In genomic region chr7:31646969-31647368, GRCh38 we compare ENCODE assay signal across 32 cellular contexts. TPM values are rescaled to one million over a fixed set of nuclear protein-coding genes. Genes with fewer than 3 reads are reported as not detected.
"Had no signal": no experiment of that assay in that cellular context is flagged by ENCODE, and none has a peak within 500 bp of the region (broad histone marks: within the 10 kb centered on the region; RNA-seq: fewer than 3 reads in every experiment).

No MANE protein-coding gene starts in this region.

- H3K4me1 ChIP-seq: gastroesophageal sphincter, lower lobe of right lung, psoas muscle, sigmoid colon, stomach, thyroid gland had no signal

- H3K9me3 ChIP-seq: gastroesophageal sphincter, heart left ventricle, lower lobe of right lung, ovary, psoas muscle, sigmoid colon, stomach, thyroid gland had no signal

- H3K4me2 ChIP-seq: hepatocyte had no signal

- H3K27me3 Mint-ChIP-seq: effector memory CD8-positive, alpha-beta T cell had no signal

- H3K79me2 ChIP-seq: hepatocyte had no signal

- ATAC-seq: effector memory CD8-positive, alpha-beta T cell; esophagus mucosa; gastroesophageal sphincter; heart left ventricle; left ventricle myocardium superior; lower lobe of right lung; natural killer cell; psoas muscle; right cardiac atrium; stimulated activated effector memory CD8-positive, alpha-beta T cell treated with anti-CD3 and anti-CD28 coated beads, Interleukin-12 subunit alpha, Interleukin-12 subunit beta, amount 100 ng/mL, for 72 hours had no signal

- H3K4me3 ChIP-seq: gastroesophageal sphincter, heart left ventricle, hepatocyte, lower lobe of right lung, ovary, psoas muscle, sigmoid colon, stomach, thyroid gland had no signal

- H3K27me3 ChIP-seq: gastroesophageal sphincter, heart left ventricle, hepatocyte, ovary, sigmoid colon, stomach, thyroid gland had no signal

- H3K36me3 Mint-ChIP-seq: immature natural killer cell; memory B cell; natural killer cell; stimulated activated effector memory CD8-positive, alpha-beta T cell treated with anti-CD3 and anti-CD28 coated beads, Interleukin-12 subunit alpha, Interleukin-12 subunit beta, amount 100 ng/mL, for 72 hours had no signal

- H2AFZ ChIP-seq: hepatocyte had no signal

- H3K36me3 ChIP-seq: gastroesophageal sphincter, heart left ventricle, lower lobe of right lung, ovary, sigmoid colon, stomach, thyroid gland had no signal

- H3K27ac Mint-ChIP-seq: effector memory CD8-positive, alpha-beta T cell; immature natural killer cell; memory B cell; natural killer cell; stimulated activated effector memory CD8-positive, alpha-beta T cell treated with anti-CD3 and anti-CD28 coated beads, Interleukin-12 subunit alpha, Interleukin-12 subunit beta, amount 100 ng/mL, for 72 hours had no signal

- H3K4me1 Mint-ChIP-seq: immature natural killer cell; memory B cell; natural killer cell; stimulated activated effector memory CD8-positive, alpha-beta T cell treated with anti-CD3 and anti-CD28 coated beads, Interleukin-12 subunit alpha, Interleukin-12 subunit beta, amount 100 ng/mL, for 72 hours had no signal

- DNase-seq: cortex of kidney; effector memory CD8-positive, alpha-beta T cell; foreskin fibroblast; heart left ventricle; immature natural killer cell; islet precursor cell; left ventricle myocardium superior; lower lobe of right lung; natural killer cell; occipital lobe; ovary; posterior cingulate gyrus; psoas muscle; right cardiac atrium; sigmoid colon; stimulated activated CD4-positive, alpha-beta T cell treated with anti-CD3 and anti-CD28 coated beads, Interleukin-2, amount 100 ng/mL, for 24 hours; stimulated activated CD4-positive, alpha-beta T cell treated with anti-CD3 and anti-CD28 coated beads, Interleukin-4, amount 100 ng/mL, for 24 hours; stimulated activated naive CD4-positive, alpha-beta T cell treated with Interleukin-2 at 50 U/mL for 16 hours; stomach; thyroid gland; trophoblast cell had no signal

- H3K9me3 Mint-ChIP-seq: memory B cell, natural killer cell had no signal

- H3K27ac ChIP-seq: gastroesophageal sphincter, heart left ventricle, hepatocyte, lower lobe of right lung, ovary, psoas muscle, sigmoid colon, stomach, thyroid gland had no signal

- H3K4me3 Mint-ChIP-seq: effector memory CD8-positive, alpha-beta T cell; immature natural killer cell; memory B cell; natural killer cell; stimulated activated effector memory CD8-positive, alpha-beta T cell treated with anti-CD3 and anti-CD28 coated beads, Interleukin-12 subunit alpha, Interleukin-12 subunit beta, amount 100 ng/mL, for 72 hours had no signal

RNA-seq across cellular contexts. Expression of gene PPP1R17, which starts 40.0 kb away (rescaled TPM):
- total RNA-seq: dermis microvascular lymphatic vessel endothelial cell, esophagus mucosa, gastroesophageal sphincter, hepatocyte, left ventricle myocardium superior, lower lobe of right lung, mononuclear cell, natural killer cell, psoas muscle, renal cortical epithelial cell, right cardiac atrium, sigmoid colon, skeletal muscle tissue, stomach, subcutaneous adipose tissue, thyroid gland, ureter had no signal
- polyA plus RNA-seq: heart left ventricle, hepatocyte, immature natural killer cell, ovary, psoas muscle, right cardiac atrium, sigmoid colon, stomach had no signal
